Comparison of ENCODE assay signal across 11 cellular contexts in the genomic region with DNA sequence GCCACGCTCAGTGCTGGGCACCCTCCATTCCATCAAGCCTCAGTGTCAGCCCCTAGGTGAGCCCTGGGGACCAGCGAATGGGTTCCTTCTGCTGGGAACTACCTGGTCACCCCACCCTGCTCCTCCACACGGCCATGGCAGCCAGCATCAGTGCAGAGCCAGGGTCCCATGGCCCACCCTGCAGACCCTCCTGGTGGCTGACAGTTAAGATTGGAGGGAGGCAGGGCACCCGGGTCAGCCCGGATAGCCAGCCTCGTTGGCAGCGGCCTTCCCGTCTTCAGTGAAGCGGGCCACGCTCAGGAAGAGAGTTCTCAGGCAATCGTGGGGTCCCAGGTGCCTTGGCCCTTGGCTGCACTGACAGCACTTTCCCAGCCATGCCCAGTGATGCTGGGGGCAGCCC.
"Had no signal": no experiment of that assay in that cellular context is flagged by ENCODE, and none has a peak within 500 bp of the region (broad histone marks: within the 10 kb centered on the region; RNA-seq: fewer than 3 reads in every experiment).

No MANE protein-coding gene starts in this region.

- H3K27ac ChIP-seq: GM23248 had no signal

- H2AFZ ChIP-seq: GM23248, GM23338 had no signal

- H3K9me3 ChIP-seq: HAP-1 had no signal

- H3K4me1 ChIP-seq: HAP-1 had no signal

- FAIRE-seq: H1, H54 had no signal

- DNase-seq: GM23248, GOT3, H7, H9, HCEC 1CT, HFFc6 had no signal

- H3K36me3 ChIP-seq: HAP-1 had no signal

- H3K4me2 ChIP-seq: GM23338 had no signal

- ATAC-seq: GM23338, HCT116 had no signal

- H3K4me3 ChIP-seq: GM23248, GM23338, HAP-1 had no signal

- H3K9ac ChIP-seq: GM23248 had no signal
